1 cellular context compared by ENCODE assay signal in the genomic region with DNA sequence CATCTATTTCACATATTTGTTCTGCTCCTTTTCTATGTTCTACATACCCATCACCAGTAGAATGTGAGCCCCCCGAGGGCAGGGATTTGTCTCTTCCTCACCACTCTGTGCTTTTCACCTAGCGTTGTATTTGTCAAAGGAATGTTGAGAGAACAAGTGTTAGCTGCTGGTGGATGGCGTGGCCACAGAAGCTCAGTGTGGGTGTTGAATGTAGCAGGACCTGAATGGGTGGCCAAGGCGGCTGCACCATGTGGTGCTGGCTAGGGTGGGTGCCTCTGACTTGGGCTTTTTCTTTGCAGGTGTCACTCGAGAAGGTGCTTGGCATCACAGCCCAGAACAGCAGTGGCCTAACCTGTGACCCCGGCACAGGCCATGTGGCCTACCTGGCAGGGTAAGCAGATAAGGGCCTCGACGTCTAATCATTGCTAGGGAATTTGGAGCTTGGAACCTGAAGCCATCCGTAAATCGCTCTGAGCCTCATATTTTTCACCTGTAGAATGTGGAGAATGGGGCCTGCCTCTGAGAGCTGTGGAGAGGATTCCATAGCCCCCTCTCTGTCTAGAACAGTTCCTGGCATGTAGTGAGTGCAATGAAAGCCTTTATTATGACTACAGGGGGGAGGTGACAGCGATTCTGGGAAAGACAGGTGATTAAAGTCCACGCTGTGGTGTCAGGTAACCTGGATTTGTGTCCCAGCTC.
TF ChIP-seq lines count a peak whose summit lies in the region.

No MANE protein-coding gene starts in this region.

TF ChIP-seq in liver, 16 proteins besides CTCF, POLR2A, EP300 and RAD21 (continued from another document):
- TF ChIP-seq, protein P1, sequence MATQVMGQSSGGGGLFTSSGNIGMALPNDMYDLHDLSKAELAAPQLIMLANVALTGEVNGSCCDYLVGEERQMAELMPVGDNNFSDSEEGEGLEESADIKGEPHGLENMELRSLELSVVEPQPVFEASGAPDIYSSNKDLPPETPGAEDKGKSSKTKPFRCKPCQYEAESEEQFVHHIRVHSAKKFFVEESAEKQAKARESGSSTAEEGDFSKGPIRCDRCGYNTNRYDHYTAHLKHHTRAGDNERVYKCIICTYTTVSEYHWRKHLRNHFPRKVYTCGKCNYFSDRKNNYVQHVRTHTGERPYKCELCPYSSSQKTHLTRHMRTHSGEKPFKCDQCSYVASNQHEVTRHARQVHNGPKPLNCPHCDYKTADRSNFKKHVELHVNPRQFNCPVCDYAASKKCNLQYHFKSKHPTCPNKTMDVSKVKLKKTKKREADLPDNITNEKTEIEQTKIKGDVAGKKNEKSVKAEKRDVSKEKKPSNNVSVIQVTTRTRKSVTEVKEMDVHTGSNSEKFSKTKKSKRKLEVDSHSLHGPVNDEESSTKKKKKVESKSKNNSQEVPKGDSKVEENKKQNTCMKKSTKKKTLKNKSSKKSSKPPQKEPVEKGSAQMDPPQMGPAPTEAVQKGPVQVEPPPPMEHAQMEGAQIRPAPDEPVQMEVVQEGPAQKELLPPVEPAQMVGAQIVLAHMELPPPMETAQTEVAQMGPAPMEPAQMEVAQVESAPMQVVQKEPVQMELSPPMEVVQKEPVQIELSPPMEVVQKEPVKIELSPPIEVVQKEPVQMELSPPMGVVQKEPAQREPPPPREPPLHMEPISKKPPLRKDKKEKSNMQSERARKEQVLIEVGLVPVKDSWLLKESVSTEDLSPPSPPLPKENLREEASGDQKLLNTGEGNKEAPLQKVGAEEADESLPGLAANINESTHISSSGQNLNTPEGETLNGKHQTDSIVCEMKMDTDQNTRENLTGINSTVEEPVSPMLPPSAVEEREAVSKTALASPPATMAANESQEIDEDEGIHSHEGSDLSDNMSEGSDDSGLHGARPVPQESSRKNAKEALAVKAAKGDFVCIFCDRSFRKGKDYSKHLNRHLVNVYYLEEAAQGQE (IDR thresholded peaks at IDR 0.05): no peak
- TF ChIP-seq ZBTB33 (IDR thresholded peaks at IDR 0.05) (no peak), HNF4A (conservative IDR thresholded peaks at IDR 0.05) (peak; percentile 71 to 72), FOXA2 (IDR thresholded peaks at IDR 0.05) (no peak), NR2F2 (IDR thresholded peaks at IDR 0.05) (peak; percentile 16), YY1 (IDR thresholded peaks at IDR 0.05) (peak; percentile 17), FOXA1 (IDR thresholded peaks at IDR 0.05) (no peak), EGR1 (IDR thresholded peaks at IDR 0.05; ENCODE audit: low read depth in 2 of 2) (no peak), TAF1 (conservative IDR thresholded peaks at IDR 0.05) (no peak), GABPA (IDR thresholded peaks at IDR 0.05 in 1 of 2, conservative IDR thresholded peaks at IDR 0.05 in 1 of 2) (no peak), MAX (IDR thresholded peaks at IDR 0.05) (no peak), RXRA (IDR thresholded peaks at IDR 0.05) (peak in 1 of 2 donors; percentile 26), SP1 (IDR thresholded peaks at IDR 0.05) (peak; percentile 91)
- TF ChIP-seq, protein P2, sequence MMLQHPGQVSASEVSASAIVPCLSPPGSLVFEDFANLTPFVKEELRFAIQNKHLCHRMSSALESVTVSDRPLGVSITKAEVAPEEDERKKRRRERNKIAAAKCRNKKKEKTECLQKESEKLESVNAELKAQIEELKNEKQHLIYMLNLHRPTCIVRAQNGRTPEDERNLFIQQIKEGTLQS (IDR thresholded peaks at IDR 0.05): no peak
TF ChIP-seq in liver: peak in this region for 6.
